30 cellular contexts compared by ENCODE assay signal in genomic region chr6:136465766-136466303, GRCh38.
A peak's percentile ranks its signal among the peaks of the same experiment; 100 is the strongest.
DNase-seq lines count a peak whose midpoint lies in the region; ATAC-seq, FAIRE-seq and TF ChIP-seq lines count a peak whose summit lies in the region.
"Had no signal": no experiment of that assay in that cellular context is flagged by ENCODE, and none has a peak within 500 bp of the region (broad histone marks: within the 10 kb centered on the region; RNA-seq: fewer than 3 reads in every experiment).

No MANE protein-coding gene starts in this region.

- TF ChIP-seq CTCF in epithelial cell of proximal tubule (conservative IDR thresholded peaks at IDR 0.05; ENCODE audit: low read depth, low read length) (no peak), heart left ventricle (IDR thresholded peaks at IDR 0.05) (no peak)

- intact Hi-C loops in heart left ventricle (cut with DNase I), result no loop called here

- H3K4me3 ChIP-seq in epithelial cell of proximal tubule (ENCODE audit: low read depth, low read length) (peak overlapping the region; percentile 41), heart left ventricle (no peak overlapping the region)
- H3K4me3 ChIP-seq: ascending aorta, gastroesophageal sphincter, psoas muscle, upper lobe of right lung had no signal

- H3K4me1 Mint-ChIP-seq in effector memory CD8-positive, alpha-beta T cell (ENCODE audit: low read depth in 2 of 2), result peaks cover 3 to 7% of the 10 kb centered on the region in 2 donors

- DNase-seq in NCI-H146 treated with DMSO at 0.1 percent for 48 hours (lab: John Stamatoyannopoulos, UW; ENCODE audit: unreplicated experiment) (peak; percentile 26), NCI-H146 (lab: John Stamatoyannopoulos, UW) (no peak), RCC 7860 (ENCODE audit: low spot score) (no peak), epithelial cell of proximal tubule (ENCODE audit: low read depth) (no peak), renal cortical epithelial cell (ENCODE audit: low read depth) (peak; percentile 33), heart left ventricle (no peak)
- no peak for DNase-seq in effector memory CD8-positive, alpha-beta T cell
- DNase-seq: activated CD4-positive, alpha-beta T cell treated with anti-CD3 and anti-CD28 coated beads, Interleukin-2, amount 50 U/mL, for 1 hour; activated CD8-positive, alpha-beta memory T cell treated with anti-CD3 and anti-CD28 coated beads, Interleukin-2, amount 50 U/mL, for 4 hours; CD8-positive, alpha-beta T cell; DMS79 treated with DMSO at 0.1 percent for 48 hours; effector CD4-positive, alpha-beta T cell; H7; Kasumi-1; NCI-H1048; NCI-H2029; NCI-H226; NCI-H82; OCI-M1; psoas muscle; SHP77; T-helper 9 cell; upper lobe of right lung had no signal

- no peak overlapping the region for H3K4me3 Mint-ChIP-seq in effector memory CD8-positive, alpha-beta T cell
- H3K4me3 Mint-ChIP-seq: activated naive CD4-positive, alpha-beta T cell treated with anti-CD3 and anti-CD28 coated beads, Interleukin-2, amount 50 U/mL, for 24 hours; CD8-positive, alpha-beta T cell had no signal

- 76 to 86% (median 84%) methylated on average over 2 of the region's 2 CpGs for WGBS in heart left ventricle, 4 donors

- FAIRE-seq in RCC 7860 (lab: Jason Lieb, UNC), result peak; percentile 69

- no peak for TF ChIP-seq POLR2A in heart left ventricle (IDR thresholded peaks at IDR 0.05)

- H3K27me3 ChIP-seq in heart left ventricle, result no peaks in the 10 kb centered on the region
- H3K27me3 ChIP-seq: ascending aorta, gastroesophageal sphincter, neutrophil, upper lobe of right lung had no signal

- H3K27me3 Mint-ChIP-seq in effector memory CD8-positive, alpha-beta T cell, result peaks cover 22 to 54% of the 10 kb centered on the region in 2 donors

- no peak overlapping the region for H3K27ac Mint-ChIP-seq in effector memory CD8-positive, alpha-beta T cell
- H3K27ac Mint-ChIP-seq: activated naive CD4-positive, alpha-beta T cell treated with anti-CD3 and anti-CD28 coated beads, Interleukin-2, amount 50 U/mL, for 24 hours; CD8-positive, alpha-beta T cell had no signal

- no peaks in the 10 kb centered on the region for H3K9me3 Mint-ChIP-seq in effector memory CD8-positive, alpha-beta T cell
- H3K9me3 Mint-ChIP-seq: activated naive CD4-positive, alpha-beta T cell treated with anti-CD3 and anti-CD28 coated beads, Interleukin-2, amount 50 U/mL, for 24 hours; CD8-positive, alpha-beta T cell had no signal

- no peak overlapping the region for H3K27ac ChIP-seq in heart left ventricle
- H3K27ac ChIP-seq: 22Rv1, ascending aorta, gastroesophageal sphincter, neutrophil, psoas muscle, upper lobe of right lung had no signal

- no peaks in the 10 kb centered on the region for H3K36me3 ChIP-seq in heart left ventricle
- H3K36me3 ChIP-seq: ascending aorta, gastroesophageal sphincter, neutrophil, upper lobe of right lung had no signal

- H3K9me3 ChIP-seq in heart left ventricle, result no peaks in the 10 kb centered on the region
- H3K9me3 ChIP-seq: ascending aorta, gastroesophageal sphincter, neutrophil, psoas muscle, upper lobe of right lung had no signal

- ATAC-seq in effector memory CD8-positive, alpha-beta T cell (replicated peaks), result no peak
- no peak for ATAC-seq in GM19328 (IDR thresholded peaks at IDR 0.05; ENCODE audit: unreplicated experiment)
- ATAC-seq in heart left ventricle, result no peak
- ATAC-seq: CD8-positive, alpha-beta T cell; esophagus mucosa; gastroesophageal sphincter; psoas muscle; upper lobe of right lung had no signal

- peaks cover 0 to 8% (median 0%) of the 10 kb centered on the region in 12 donors for H3K4me1 ChIP-seq in heart left ventricle
- H3K4me1 ChIP-seq: ascending aorta, gastroesophageal sphincter, psoas muscle had no signal

- H3K36me3 Mint-ChIP-seq in effector memory CD8-positive, alpha-beta T cell (ENCODE audit: insufficient read depth), result no peaks in the 10 kb centered on the region
- H3K36me3 Mint-ChIP-seq: activated naive CD4-positive, alpha-beta T cell treated with anti-CD3 and anti-CD28 coated beads, Interleukin-2, amount 50 U/mL, for 24 hours; CD8-positive, alpha-beta T cell had no signal

Comparison
In these comparisons a context has a peak if more than half of its experiments do, and no peak if none do; other contexts are left out.
1. DNase-seq: peak in NCI-H146 treated with DMSO at 0.1 percent for 48 hours (single experiment) and renal cortical epithelial cell (single experiment); none in NCI-H146 (single experiment), RCC 7860 (single experiment), epithelial cell of proximal tubule (single experiment), effector memory CD8-positive, alpha-beta T cell (0 of 3) and heart left ventricle (0 of 5).